ENCODE assay signal across 17 cellular contexts in genomic region chrX:12657881-12658280, GRCh38.
DNase-seq lines count a peak whose midpoint lies in the region; ATAC-seq, FAIRE-seq and TF ChIP-seq lines count a peak whose summit lies in the region.
"Had no signal": no experiment of that assay in that cellular context is flagged by ENCODE, and none has a peak within 500 bp of the region (broad histone marks: within the 10 kb centered on the region; RNA-seq: fewer than 3 reads in every experiment).

No MANE protein-coding gene starts in this region.

- peaks cover 4% of the 10 kb centered on the region for H3K27me3 Mint-ChIP-seq in activated T-helper 17 cell treated with anti-CD3 and anti-CD28 coated beads, Interleukin-2, amount 50 U/mL, for 72 hours
- H3K27me3 Mint-ChIP-seq in mesothelial cell of epicardium (ENCODE audit: low read depth) = no peaks in the 10 kb centered on the region
- H3K27me3 Mint-ChIP-seq: dendritic cell treated with granulocyte-macrophage colony-stimulating factor and Interleukin-4, amounts not matched to agents 40 ng/mL and 50 ng/mL, for 4 days had no signal

- H3K27ac Mint-ChIP-seq in activated T-helper 17 cell treated with anti-CD3 and anti-CD28 coated beads, Interleukin-2, amount 50 U/mL, for 72 hours = no peak overlapping the region
- no peak overlapping the region for H3K27ac Mint-ChIP-seq in mesothelial cell of epicardium
- H3K27ac Mint-ChIP-seq: CD14-positive monocyte; dendritic cell treated with granulocyte-macrophage colony-stimulating factor and Interleukin-4, amounts not matched to agents 40 ng/mL and 50 ng/mL, for 4 days; WTC11 had no signal

- FAIRE-seq in GM18507 (lab: Jason Lieb, UNC) = peak; percentile 78

- no peaks in the 10 kb centered on the region for H3K4me1 Mint-ChIP-seq in activated T-helper 17 cell treated with anti-CD3 and anti-CD28 coated beads, Interleukin-2, amount 50 U/mL, for 72 hours
- no peaks in the 10 kb centered on the region for H3K4me1 Mint-ChIP-seq in mesothelial cell of epicardium
- H3K4me1 Mint-ChIP-seq: CD14-positive monocyte, WTC11 had no signal

- DNase-seq in GM18507 (ENCODE audit: extremely low spot score, insufficient read length, low read depth) = no peak
- DNase-seq in mesothelial cell of epicardium (ENCODE audit: low spot score in 2 of 2, unreplicated experiment in 2 of 2) = no peak
- DNase-seq in NCI-H1436 (lab: John Stamatoyannopoulos, UW) = no peak
- no peak for DNase-seq in DMS 273 treated with DMSO at 0.1 percent for 48 hours (lab: John Stamatoyannopoulos, UW)
- no peak for DNase-seq in MV-4-11 (lab: John Stamatoyannopoulos, UW)
- DNase-seq: activated T-cell treated with anti-CD3 and anti-CD28 coated beads, Interleukin-2, amount 50 U/mL, for 1 hour; anterior cingulate cortex; mammary epithelial cell; NCI-H2171 treated with DMSO at 0.1 percent for 48 hours had no signal

- H3K4me3 Mint-ChIP-seq in activated T-helper 17 cell treated with anti-CD3 and anti-CD28 coated beads, Interleukin-2, amount 50 U/mL, for 72 hours = no peak overlapping the region
- no peak overlapping the region for H3K4me3 Mint-ChIP-seq in mesothelial cell of epicardium
- H3K4me3 Mint-ChIP-seq: CD14-positive monocyte; dendritic cell treated with granulocyte-macrophage colony-stimulating factor and Interleukin-4, amounts not matched to agents 40 ng/mL and 50 ng/mL, for 4 days; WTC11 had no signal

- no peak for TF ChIP-seq CTCF in mesothelial cell of epicardium (IDR thresholded peaks at IDR 0.05; ENCODE audit: unreplicated experiment)

- H3K36me3 Mint-ChIP-seq in activated T-helper 17 cell treated with anti-CD3 and anti-CD28 coated beads, Interleukin-2, amount 50 U/mL, for 72 hours (ENCODE audit: low read depth) = no peaks in the 10 kb centered on the region
- H3K36me3 Mint-ChIP-seq in mesothelial cell of epicardium = no peaks in the 10 kb centered on the region
- H3K36me3 Mint-ChIP-seq: CD14-positive monocyte, WTC11 had no signal

- ATAC-seq in GM19463 (IDR thresholded peaks at IDR 0.05; ENCODE audit: unreplicated experiment) = peak; percentile 61
- ATAC-seq in HG02885 (IDR thresholded peaks at IDR 0.05; ENCODE audit: poor library complexity, unreplicated experiment) = peak; percentile 90
- ATAC-seq in activated T-helper 17 cell treated with anti-CD3 and anti-CD28 coated beads, Interleukin-2, amount 50 U/mL, for 72 hours (replicated peaks) = peak; percentile 18
- ATAC-seq: HCT116, SK-N-SH treated with all-trans-retinoic acid at 6 μM for 48 hours, WTC11 had no signal

- H3K9me3 Mint-ChIP-seq in activated T-helper 17 cell treated with anti-CD3 and anti-CD28 coated beads, Interleukin-2, amount 50 U/mL, for 72 hours = no peaks in the 10 kb centered on the region
- peaks cover 47% of the 10 kb centered on the region for H3K9me3 Mint-ChIP-seq in mesothelial cell of epicardium
- H3K9me3 Mint-ChIP-seq: dendritic cell treated with granulocyte-macrophage colony-stimulating factor and Interleukin-4, amounts not matched to agents 40 ng/mL and 50 ng/mL, for 4 days had no signal

Comparison
In these comparisons a context has a peak if more than half of its experiments do, and no peak if none do; other contexts are left out.
1. ATAC-seq: peak in every context shown above with its lines; median percentile 90 in HG02885; 61 in GM19463; 18 in activated T-helper 17 cell treated with anti-CD3 and anti-CD28 coated beads, Interleukin-2, amount 50 U/mL, for 72 hours.